Comparison of ENCODE assay signal across 8 cellular contexts in genomic region chr2:173402405-173402974, GRCh38. TPM values are rescaled to one million over a fixed set of nuclear protein-coding genes. Genes with fewer than 3 reads are reported as not detected.
DNase-seq lines count a peak whose midpoint lies in the region; ATAC-seq and TF ChIP-seq lines count a peak whose summit lies in the region.

No MANE protein-coding gene starts in this region.

- H3K4me1 ChIP-seq in lung (ENCODE audit: control insufficient read depth in 2 of 2, insufficient read depth in 2 of 2, low read length in 2 of 2), result peaks cover 0 to 6% of the 10 kb centered on the region in 2 donors

- H3K27me3 ChIP-seq in lung (ENCODE audit: control insufficient read depth, insufficient read depth), result no peaks in the 10 kb centered on the region

- peak; percentile 86 for DNase-seq in GM12865 (ENCODE audit: low read depth)
- DNase-seq in NCI-H69 (lab: John Stamatoyannopoulos, UW), result peak; percentile 81
- peak; percentile 58 to 59 for DNase-seq in activated CD4-positive, alpha-beta T cell treated with anti-CD3 and anti-CD28 coated beads, Interleukin-2, amount 50 U/mL, for 4 hours
- DNase-seq in effector CD4-positive, alpha-beta T cell, result peak; percentile 56
- peak; percentile 81 for DNase-seq in lung (ENCODE audit: low spot score)
- DNase-seq in stimulated activated CD8-positive, alpha-beta memory T cell treated with anti-CD3 and anti-CD28 coated beads, Interleukin-12 subunit alpha, Interleukin-12 subunit beta, amount 100 ng/mL, for 24 hours (ENCODE audit: extremely low read depth), result peak; percentile 49

- 4 to 5% methylated on average over 21 of the region's 21 CpGs for WGBS in lung, 2 donors

- H3K9me3 ChIP-seq in lung (ENCODE audit: control insufficient read depth in 2 of 2, insufficient read depth in 1 of 2, low read length in 1 of 2), result no peaks in the 10 kb centered on the region

- no peak overlapping the region for H3K4me3 ChIP-seq in GM12865 (ENCODE audit: low read depth, low read length)
- H3K4me3 ChIP-seq in lung, result no peak overlapping the region

- peak; percentile 80 for ATAC-seq in HG03432 (IDR thresholded peaks at IDR 0.05; ENCODE audit: unreplicated experiment)
- peak; percentile 86 for ATAC-seq in lung (ENCODE audit: insufficient read depth, low FRiP score)
- no peak for ATAC-seq in HG02840 (IDR thresholded peaks at IDR 0.05; ENCODE audit: low FRiP score, unreplicated experiment)

- TF ChIP-seq CTCF in GM12865 (IDR thresholded peaks at IDR 0.05; ENCODE audit: insufficient read depth, low read depth, low read length, missing control alignments), result peak; percentile 87
- TF ChIP-seq CTCF in lung (IDR thresholded peaks at IDR 0.05; ENCODE audit: control extremely low read depth, extremely low read depth), result peak; percentile 87

- no peaks in the 10 kb centered on the region for H3K36me3 ChIP-seq in lung (ENCODE audit: control insufficient read depth in 2 of 2, insufficient read depth in 2 of 2, low read length in 2 of 2)

- H3K27ac ChIP-seq in lung (ENCODE audit: low read depth in 1 of 2, low read length in 1 of 2), result no peak overlapping the region

RNA-seq across cellular contexts. Expression of gene CDCA7, which starts 47.8 kb away (rescaled TPM):
- 10 to 100 TPM in 1 of 2 donors, 1 to 10 TPM in 1; 2.4 to 17.7 TPM for total RNA-seq in lung
- polyA plus RNA-seq in lung, result 1 to 10 TPM in 1 of 2 donors, under 1 TPM in 1; 0.69 to 1.3 TPM
